27 cellular contexts compared by ENCODE assay signal in genomic region chr16:58471209-58471975, GRCh38. TPM values are rescaled to one million over a fixed set of nuclear protein-coding genes. Genes with fewer than 3 reads are reported as not detected.
A peak's percentile ranks its signal among the peaks of the same experiment; 100 is the strongest.
DNase-seq lines count a peak whose midpoint lies in the region; ATAC-seq, FAIRE-seq and TF ChIP-seq lines count a peak whose summit lies in the region.
"Had no signal": no experiment of that assay in that cellular context is flagged by ENCODE, and none has a peak within 500 bp of the region (broad histone marks: within the 10 kb centered on the region; RNA-seq: fewer than 3 reads in every experiment).

No MANE protein-coding gene starts in this region.

- no peak overlapping the region for H2AFZ ChIP-seq in HepG2 (ENCODE audit: low read length)

- no peaks in the 10 kb centered on the region for H3K79me2 ChIP-seq in HepG2 (ENCODE audit: insufficient read depth, low read length)

- H3K36me3 Mint-ChIP-seq in Caco-2 (ENCODE audit: insufficient read depth, unreplicated experiment), result no peaks in the 10 kb centered on the region
- H3K36me3 Mint-ChIP-seq: activated naive CD4-positive, alpha-beta T cell treated with anti-CD3 and anti-CD28 coated beads, Interleukin-2, amount 10 ng/mL, durations not matched to agents 7 days and 5 days; CD4-positive, CD25-positive, alpha-beta regulatory T cell had no signal

- H3K27me3 Mint-ChIP-seq in Caco-2 (ENCODE audit: insufficient read depth, unreplicated experiment), result peaks cover 15% of the 10 kb centered on the region

- WGBS in adrenal gland, 4 donors, result 34 to 49% (median 41%) methylated on average over 8 to 10 of the region's 10 CpGs
- 21% methylated on average over 8 of the region's 10 CpGs for WGBS in HepG2 (ENCODE audit: low lambda C conversion rate)

- no peaks in the 10 kb centered on the region; the same call in 1 of the 2 replicates for H4K20me1 ChIP-seq in HepG2 (ENCODE audit: insufficient read depth, low read length)

- no peak overlapping the region for H3K27ac Mint-ChIP-seq in Caco-2 (ENCODE audit: unreplicated experiment)
- H3K27ac Mint-ChIP-seq: activated B cell treated with CpG ODN at 0.5 μM for 24 hours; activated CD4-positive, alpha-beta memory T cell treated with anti-CD3 and anti-CD28 coated beads, Interleukin-2, amount 10 ng/mL, durations not matched to agents 7 days and 5 days; activated naive CD4-positive, alpha-beta T cell treated with anti-CD3 and anti-CD28 coated beads, Interleukin-2, amount 10 ng/mL, durations not matched to agents 7 days and 5 days; CD4-positive, CD25-positive, alpha-beta regulatory T cell; nephron; T-helper 2 cell treated with Interferon-gamma antibody and Interleukin-4, amounts not matched to agents 5 μg/mL and 100 μg/mL, for 36 hours had no signal

- CTCF ChIA-PET in HEK293 (lab: Yijun Ruan, JAX), result interaction anchor here (0.5 to 2.3 kb wide), 8 partner anchors 7 to 521 kb away, joined by 3 to 9 read pairs (median 4); no protein-coding TSS in a partner anchor
- CTCF ChIA-PET in HepG2 (lab: Yijun Ruan, JAX; ENCODE audit: low intra/inter-chr PET ratio, low total read pairs), result no interaction called here
- CTCF ChIA-PET in Caco-2 (lab: Charles Lee), result interaction anchor here (0.6 to 1.3 kb wide), 6 partner anchors 16 to 135 kb away, joined by 3 to 5 read pairs (median 4); no protein-coding TSS in a partner anchor

- DNase-seq in A172 (ENCODE audit: low spot score) (peak; percentile 21), adrenal gland (peak in 1 of 7 donors; percentile 44), HepG2 (ENCODE audit: low spot score) (no peak), Caco-2 (no peak), NCI-H526 (lab: John Stamatoyannopoulos, UW) (no peak)
- DNase-seq: activated B cell treated with CpG ODN at 0.5 μM for 24 hours; activated CD4-positive, alpha-beta memory T cell treated with anti-CD3 and anti-CD28 coated beads, Interleukin-2, amount 10 ng/mL, durations not matched to agents 7 days and 5 days; activated naive CD4-positive, alpha-beta T cell treated with anti-CD3 and anti-CD28 coated beads, Interleukin-2, amount 10 ng/mL, durations not matched to agents 7 days and 5 days; activated T-cell treated with anti-CD3 and anti-CD28 coated beads, Interleukin-2, amount 50 U/mL, for 4 hours; CD4-positive, CD25-positive, alpha-beta regulatory T cell; cortex of kidney; DMS53; IMR-90; MM.1S; NCI-H187 treated with DMSO at 0.1 percent for 48 hours; NCI-H510A treated with DMSO at 0.1 percent for 48 hours; psoas muscle; stimulated activated CD4-positive, alpha-beta T cell treated with anti-CD3 and anti-CD28 coated beads, Interleukin-4, amount 100 ng/mL, for 24 hours; uterus had no signal

- H3K27me3 ChIP-seq in adrenal gland, result no peaks in the 10 kb centered on the region
- peaks cover 1 to 45% of the 10 kb centered on the region in 2 experiments; a peak in 2 of 5 replicates for H3K27me3 ChIP-seq in HepG2 (ENCODE audit: control insufficient read depth in 1 of 2, insufficient read depth in 2 of 2, low read length in 2 of 2)
- no peaks in the 10 kb centered on the region; the same call in 1 of the 2 replicates for H3K27me3 ChIP-seq in Caco-2 (replicated peaks; ENCODE audit: control insufficient read depth, insufficient read depth, low read length)
- H3K27me3 ChIP-seq: uterus had no signal

- ATAC-seq in HepG2 (peak; percentile 31), HG03175 (IDR thresholded peaks at IDR 0.05; ENCODE audit: unreplicated experiment) (no peak), HG03571 (IDR thresholded peaks at IDR 0.05; ENCODE audit: unreplicated experiment) (no peak)
- ATAC-seq: activated T-cell treated with anti-CD3 and anti-CD28 coated beads, Interleukin-2, amount 50 U/mL, for 4 hours; HCT116; Panc1; psoas muscle had no signal

- TF ChIP-seq RAD21 in HepG2 (CRISPR knock-in tag; IDR thresholded peaks at IDR 0.05), result no peak

- no peak overlapping the region for H3K4me3 Mint-ChIP-seq in Caco-2 (ENCODE audit: unreplicated experiment)
- H3K4me3 Mint-ChIP-seq: activated B cell treated with CpG ODN at 0.5 μM for 24 hours; activated CD4-positive, alpha-beta memory T cell treated with anti-CD3 and anti-CD28 coated beads, Interleukin-2, amount 10 ng/mL, durations not matched to agents 7 days and 5 days; activated naive CD4-positive, alpha-beta T cell treated with anti-CD3 and anti-CD28 coated beads, Interleukin-2, amount 10 ng/mL, durations not matched to agents 7 days and 5 days; activated T-cell treated with anti-CD3 and anti-CD28 coated beads, Interleukin-2, amount 50 U/mL, for 4 hours; CD4-positive, CD25-positive, alpha-beta regulatory T cell; nephron; T-helper 2 cell treated with Interferon-gamma antibody and Interleukin-4, amounts not matched to agents 5 μg/mL and 100 μg/mL, for 36 hours had no signal

- TF ChIP-seq CTCF in HEK293 (tag by site-specific recombination; IDR thresholded peaks at IDR 0.05), result no peak
- no peak for TF ChIP-seq CTCF in adrenal gland (IDR thresholded peaks at IDR 0.05)
- TF ChIP-seq CTCF in HepG2 (CRISPR knock-in tag; IDR thresholded peaks at IDR 0.05), result no peak
- TF ChIP-seq CTCF in Caco-2 (IDR thresholded peaks at IDR 0.05; ENCODE audit: insufficient read depth in 1 of 2, low read depth in 1 of 2, low read length in 1 of 2, severe bottlenecking in 1 of 2, unreplicated experiment in 1 of 2), result no peak

- FAIRE-seq in HepG2 (lab: Jason Lieb, UNC), result no peak

- no peak for TF ChIP-seq POLR2A in adrenal gland (IDR thresholded peaks at IDR 0.05)
- no peak for TF ChIP-seq POLR2A in HepG2 (IDR thresholded peaks at IDR 0.05; ENCODE audit: insufficient read depth in 1 of 2, low read depth in 2 of 2, low read length in 2 of 2)

- POLR2A ChIA-PET in HEK293 (lab: Yijun Ruan, JAX) (interaction anchor here (0.6 kb wide), 1 partner anchor 1809 kb away, joined by 3 read pairs; no protein-coding TSS in a partner anchor), HepG2 (lab: Yijun Ruan, JAX) (no interaction called here), Caco-2 (lab: Charles Lee) (no interaction called here)

- H3K36me3 ChIP-seq in HEK293 (ENCODE audit: control insufficient read depth in 2 of 2, insufficient read depth in 1 of 2, low read length in 2 of 2), result no peaks in the 10 kb centered on the region
- no peaks in the 10 kb centered on the region for H3K36me3 ChIP-seq in adrenal gland (replicated peaks in 1 of 2)
- H3K36me3 ChIP-seq in HepG2 (replicated peaks in 1 of 2; ENCODE audit: control insufficient read depth in 1 of 2, insufficient read depth in 2 of 2, low read length in 2 of 2), result no peaks in the 10 kb centered on the region
- H3K36me3 ChIP-seq in Caco-2 (ENCODE audit: control insufficient read depth, insufficient read depth, low read length), result no peaks in the 10 kb centered on the region
- H3K36me3 ChIP-seq: uterus had no signal

- no peaks in the 10 kb centered on the region for H3K4me1 Mint-ChIP-seq in Caco-2 (ENCODE audit: low read depth, unreplicated experiment)
- H3K4me1 Mint-ChIP-seq: activated CD4-positive, alpha-beta memory T cell treated with anti-CD3 and anti-CD28 coated beads, Interleukin-2, amount 10 ng/mL, durations not matched to agents 7 days and 5 days; activated naive CD4-positive, alpha-beta T cell treated with anti-CD3 and anti-CD28 coated beads, Interleukin-2, amount 10 ng/mL, durations not matched to agents 7 days and 5 days; CD4-positive, CD25-positive, alpha-beta regulatory T cell; nephron had no signal

- no peaks in the 10 kb centered on the region for H3K9me3 Mint-ChIP-seq in Caco-2 (ENCODE audit: unreplicated experiment)
- H3K9me3 Mint-ChIP-seq: activated B cell treated with CpG ODN at 0.5 μM for 24 hours; activated CD4-positive, alpha-beta memory T cell treated with anti-CD3 and anti-CD28 coated beads, Interleukin-2, amount 10 ng/mL, durations not matched to agents 7 days and 5 days; activated naive CD4-positive, alpha-beta T cell treated with anti-CD3 and anti-CD28 coated beads, Interleukin-2, amount 10 ng/mL, durations not matched to agents 7 days and 5 days; activated T-cell treated with anti-CD3 and anti-CD28 coated beads, Interleukin-2, amount 50 U/mL, for 4 hours; nephron; T-helper 2 cell treated with Interferon-gamma antibody and Interleukin-4, amounts not matched to agents 5 μg/mL and 100 μg/mL, for 36 hours had no signal

- H3K4me2 ChIP-seq in HepG2 (ENCODE audit: low read depth, low read length), result no peak overlapping the region

- intact Hi-C loops in adrenal gland (cut with DNase I), result no loop called here
- intact Hi-C loops in HepG2 (cut with micrococcal nuclease; ENCODE audit: unreplicated experiment), result no loop called here
- intact Hi-C loops in Caco-2 (cut with micrococcal nuclease; ENCODE audit: unreplicated experiment), result no loop called here

- TF ChIP-seq EP300 in HepG2 (IDR thresholded peaks at IDR 0.05; ENCODE audit: low read depth in 2 of 2, low read length in 2 of 2) (no peak), HepG2 (CRISPR knock-in tag; IDR thresholded peaks at IDR 0.05; ENCODE audit: borderline replicate concordance) (no peak)

- H3K9ac ChIP-seq in HepG2 (ENCODE audit: insufficient read depth, low read depth, low read length), result no peak overlapping the region

- BruUV-seq in HepG2 (replicated peaks; lab: Mats Ljungman, UMichigan) (no TSS peak), Caco-2 (replicated peaks; lab: Mats Ljungman, UMichigan) (no TSS peak)

- H3K9me3 ChIP-seq in HEK293 (ENCODE audit: control insufficient read depth, insufficient read depth, low read depth, low read length) (no peaks in the 10 kb centered on the region), adrenal gland (replicated peaks in 1 of 3) (no peaks in the 10 kb centered on the region), HepG2 (ENCODE audit: low read length) (no peaks in the 10 kb centered on the region), Caco-2 (no peaks in the 10 kb centered on the region)
- H3K9me3 ChIP-seq: psoas muscle, uterus had no signal

- in situ Hi-C loops in HepG2 (cut with HindIII; ENCODE audit: extremely low pct_ligation_motif_present, low pct_unique_long_range_greater_than_20kb), result no loop called here

- H3K27ac ChIP-seq in HEK293 (ENCODE audit: extremely low read depth, low read depth, low read length) (no peak overlapping the region), adrenal gland (peak overlapping the region in 3 of 5 donors; percentile 29 to 62 (median 29)), HepG2 (ENCODE audit: extremely low read length, insufficient read depth, low read length) (no peak overlapping the region)
- H3K27ac ChIP-seq: psoas muscle, skin epidermis, uterus had no signal

- H3K4me1 ChIP-seq in HEK293 (ENCODE audit: control insufficient read depth, insufficient read depth, low read length) (no peaks in the 10 kb centered on the region), adrenal gland (replicated peaks in 1 of 2) (peaks cover 37 to 76% of the 10 kb centered on the region in 2 donors), HepG2 (ENCODE audit: insufficient read depth, low read length) (no peaks in the 10 kb centered on the region), Caco-2 (no peaks in the 10 kb centered on the region)
- H3K4me1 ChIP-seq: psoas muscle, uterus had no signal

- H3K4me3 ChIP-seq in HEK293 (ENCODE audit: low read depth, low read length) (no peak overlapping the region), adrenal gland (no peak overlapping the region), HepG2 (replicated peaks in 1 of 3; ENCODE audit: insufficient read depth in 1 of 3, low read depth in 2 of 3, low read length in 3 of 3) (no peak overlapping the region), Caco-2 (ENCODE audit: low read depth, low read length) (no peak overlapping the region)
- H3K4me3 ChIP-seq: psoas muscle, skin epidermis, uterus had no signal

RNA-seq across cellular contexts. Expression of gene NDRG4, which starts 28.6 kb away (rescaled TPM):
- 25.2 and 27.6 TPM in 2 replicates for total RNA-seq in A172 (2014; rRNA removed; shearing (Covaris generic))
- total RNA-seq in adrenal gland (100 to 1,000 TPM; 194 to 952 (median 387) TPM), HepG2 (2016; rRNA removed; fragmentation: Illumina TruSeq; extraction: Trizol) (1.6 and 1.7 TPM in 2 replicates), Caco-2 (2022) (6.7 and 10.7 TPM in 2 replicates)
- polyA plus RNA-seq in adrenal gland (100 to 1,000 TPM; 139 to 339 (median 176) TPM), HepG2 (2011; rRNA removed) (1.8 and 2.7 TPM in 2 replicates)
- total RNA-seq in HepG2 (2016; cell fraction: cytosol; rRNA removed; fragmentation: Illumina TruSeq; extraction: Trizol; ENCODE audit: low read depth), result 0.20 and 1.1 TPM in 2 replicates
- total RNA-seq in HepG2 (2016; cell fraction: insoluble cytoplasmic fraction; rRNA removed; fragmentation: Illumina TruSeq; extraction: Trizol), result 1.5 and 2.0 TPM in 2 replicates
- total RNA-seq in HepG2 (2016; cell fraction: membrane; rRNA removed; fragmentation: Illumina TruSeq; extraction: Trizol), result 1.7 and 1.8 TPM in 2 replicates
- total RNA-seq in HepG2 (2016; cell fraction: nucleus; rRNA removed; fragmentation: Illumina TruSeq; extraction: Trizol), result 1.6 and 2.2 TPM in 2 replicates
- 1.8 and 2.5 TPM in 2 replicates for polyA plus RNA-seq in HepG2 (2011; cell fraction: cytosol; rRNA removed)
- polyA plus RNA-seq in HepG2 (2011; cell fraction: nucleus; rRNA removed), result 17.0 and 17.7 TPM in 2 replicates
- 2.3 and 6.3 TPM in 2 replicates for polyA plus RNA-seq in HepG2 (2012)
- 0.41 and 0.49 TPM in 2 replicates for polyA plus RNA-seq in HepG2 (2016; cell fraction: cytosol; fragmentation: Illumina TruSeq; extraction: Trizol; ENCODE audit: low read depth)
- polyA plus RNA-seq in HepG2 (2016; cell fraction: insoluble cytoplasmic fraction; fragmentation: Illumina TruSeq; extraction: Trizol; ENCODE audit: low read depth), result 0.75 and 2.0 TPM in 2 replicates
- 0.87 and 0.90 TPM in 2 replicates for polyA plus RNA-seq in HepG2 (2016; cell fraction: membrane; fragmentation: Illumina TruSeq; extraction: Trizol; ENCODE audit: low read depth)
- 2.5 TPM in 2 replicates for polyA plus RNA-seq in HepG2 (2016; cell fraction: nucleus; fragmentation: Illumina TruSeq; extraction: Trizol; ENCODE audit: insufficient read depth, low read depth)
- 0.07 and 9.4 TPM in 2 replicates for polyA minus RNA-seq in HepG2 (2011; rRNA and poly(A)+ RNA removed; ENCODE audit: low replicate concordance)
- 1.2 and 1.8 TPM in 2 replicates for polyA minus RNA-seq in HepG2 (2011; cell fraction: cytosol; rRNA and poly(A)+ RNA removed)
- polyA minus RNA-seq in HepG2 (2011; cell fraction: nucleus; rRNA and poly(A)+ RNA removed), result 3.3 and 6.0 TPM in 2 replicates

RNA-seq across cellular contexts. Expression of gene SETD6, which starts 43.9 kb away (rescaled TPM):
- 12.8 and 15.3 TPM in 2 replicates for total RNA-seq in A172 (2014; rRNA removed; shearing (Covaris generic))
- total RNA-seq in adrenal gland, result 10 to 100 TPM; 14.4 to 53.8 (median 25.5) TPM
- 10 to 100 TPM; 17.9 to 40.7 (median 24.8) TPM for polyA plus RNA-seq in adrenal gland
- 17.4 and 25.7 TPM in 2 replicates for total RNA-seq in HepG2 (2016; rRNA removed; fragmentation: Illumina TruSeq; extraction: Trizol)
- 4.8 and 5.1 TPM in 2 replicates for total RNA-seq in HepG2 (2016; cell fraction: cytosol; rRNA removed; fragmentation: Illumina TruSeq; extraction: Trizol; ENCODE audit: low read depth)
- 17.1 and 29.4 TPM in 2 replicates for total RNA-seq in HepG2 (2016; cell fraction: insoluble cytoplasmic fraction; rRNA removed; fragmentation: Illumina TruSeq; extraction: Trizol)
- 9.7 and 10.0 TPM in 2 replicates for total RNA-seq in HepG2 (2016; cell fraction: membrane; rRNA removed; fragmentation: Illumina TruSeq; extraction: Trizol)
- total RNA-seq in HepG2 (2016; cell fraction: nucleus; rRNA removed; fragmentation: Illumina TruSeq; extraction: Trizol), result 32.2 and 34.9 TPM in 2 replicates
- 24.0 and 25.9 TPM in 2 replicates for polyA plus RNA-seq in HepG2 (2011; rRNA removed)
- polyA plus RNA-seq in HepG2 (2011; cell fraction: cytosol; rRNA removed), result 13.1 and 16.9 TPM in 2 replicates
- polyA plus RNA-seq in HepG2 (2011; cell fraction: nucleus; rRNA removed), result 109 and 110 TPM in 2 replicates
- 25.0 and 25.7 TPM in 2 replicates for polyA plus RNA-seq in HepG2 (2012)
- polyA plus RNA-seq in HepG2 (2016; cell fraction: cytosol; fragmentation: Illumina TruSeq; extraction: Trizol; ENCODE audit: low read depth), result 2.7 and 3.2 TPM in 2 replicates
- polyA plus RNA-seq in HepG2 (2016; cell fraction: insoluble cytoplasmic fraction; fragmentation: Illumina TruSeq; extraction: Trizol; ENCODE audit: low read depth), result 13.8 and 15.8 TPM in 2 replicates
- 4.6 and 4.9 TPM in 2 replicates for polyA plus RNA-seq in HepG2 (2016; cell fraction: membrane; fragmentation: Illumina TruSeq; extraction: Trizol; ENCODE audit: low read depth)
- 74.9 and 78.9 TPM in 2 replicates for polyA plus RNA-seq in HepG2 (2016; cell fraction: nucleus; fragmentation: Illumina TruSeq; extraction: Trizol; ENCODE audit: insufficient read depth, low read depth)
- polyA minus RNA-seq in HepG2 (2011; rRNA and poly(A)+ RNA removed; ENCODE audit: low replicate concordance), result 26.6 and 40.3 TPM in 2 replicates
- polyA minus RNA-seq in HepG2 (2011; cell fraction: cytosol; rRNA and poly(A)+ RNA removed), result 11.5 and 12.7 TPM in 2 replicates
- 48.7 and 56.2 TPM in 2 replicates for polyA minus RNA-seq in HepG2 (2011; cell fraction: nucleus; rRNA and poly(A)+ RNA removed)
- 34.9 and 41.7 TPM in 2 replicates for total RNA-seq in Caco-2 (2022)

Comparison
In these comparisons a context has a peak if more than half of its experiments do, and no peak if none do; other contexts are left out.
1. H3K27ac ChIP-seq: peak in adrenal gland (3 of 5); none in HEK293 (single experiment) and HepG2 (single experiment).